ENCODE assay signal across 17 cellular contexts in the genomic region with DNA sequence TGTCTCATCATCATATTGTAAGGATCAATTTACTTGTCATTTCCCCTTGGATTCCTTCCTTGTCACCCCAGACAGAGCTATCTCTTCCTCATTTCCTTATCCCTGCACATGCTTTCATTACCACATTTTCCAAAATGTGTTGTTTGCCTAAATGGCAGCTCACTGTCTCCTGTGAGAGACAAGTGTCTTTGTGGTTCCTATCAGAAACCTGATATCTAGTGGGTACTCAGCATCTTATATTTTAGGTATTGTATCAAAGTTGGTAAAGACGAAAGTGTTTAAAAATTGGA.
DNase-seq lines count a peak whose midpoint lies in the region; ATAC-seq and TF ChIP-seq lines count a peak whose summit lies in the region.
"Had no signal": no experiment of that assay in that cellular context is flagged by ENCODE, and none has a peak within 500 bp of the region (broad histone marks: within the 10 kb centered on the region; RNA-seq: fewer than 3 reads in every experiment).

No MANE protein-coding gene starts in this region.

- H3K4me2 ChIP-seq in IMR-90 (ENCODE audit: low read depth, low read length): no peak overlapping the region

- no peak overlapping the region for H2BK15ac ChIP-seq in IMR-90 (ENCODE audit: low read depth, low read length)

- TF ChIP-seq POLR2A in IMR-90 (IDR thresholded peaks at IDR 0.05; ENCODE audit: low read depth, low read length): no peak

- H2BK20ac ChIP-seq in IMR-90 (ENCODE audit: low read depth, low read length): no peak overlapping the region

- no peak for TF ChIP-seq CTCF in IMR-90 (conservative IDR thresholded peaks at IDR 0.05; ENCODE audit: low read depth, low read length)
- no peak for TF ChIP-seq CTCF in WERI-Rb-1 (IDR thresholded peaks at IDR 0.05; ENCODE audit: low read depth, low read length)
- no peak for TF ChIP-seq CTCF in mesothelial cell of epicardium (IDR thresholded peaks at IDR 0.05; ENCODE audit: unreplicated experiment)
- no peak for TF ChIP-seq CTCF in osteocyte (IDR thresholded peaks at IDR 0.05)
- no peak for TF ChIP-seq CTCF in HFFc6 (IDR thresholded peaks at IDR 0.05)

- H4K5ac ChIP-seq in IMR-90 (ENCODE audit: low read depth, low read length): no peak overlapping the region

- no TSS peak for BruUV-seq in IMR-90 (replicated peaks; lab: Mats Ljungman, UMichigan)

- TF ChIP-seq RAD21 in IMR-90 (IDR thresholded peaks at IDR 0.05; ENCODE audit: low read length): no peak

- no peaks in the 10 kb centered on the region for H4K20me1 ChIP-seq in IMR-90 (ENCODE audit: insufficient read depth, low read length)

- peaks cover 14% of the 10 kb centered on the region for H3K4me1 Mint-ChIP-seq in mesothelial cell of epicardium
- H3K4me1 Mint-ChIP-seq in osteocyte (ENCODE audit: unreplicated experiment): peaks cover 14% of the 10 kb centered on the region
- H3K4me1 Mint-ChIP-seq in HFFc6 (ENCODE audit: low read depth): no peaks in the 10 kb centered on the region
- H3K4me1 Mint-ChIP-seq: CD4-positive, alpha-beta memory T cell had no signal

- ATAC-seq in IMR-90 (ENCODE audit: low read depth): no peak
- ATAC-seq: GM12878 had no signal

- intact Hi-C loops in IMR-90 (cut with micrococcal nuclease): no loop called here

- H3K4me3 Mint-ChIP-seq in mesothelial cell of epicardium: no peak overlapping the region
- no peak overlapping the region for H3K4me3 Mint-ChIP-seq in osteocyte (ENCODE audit: unreplicated experiment)
- no peak overlapping the region for H3K4me3 Mint-ChIP-seq in HFFc6
- H3K4me3 Mint-ChIP-seq: CD4-positive, alpha-beta memory T cell had no signal

- H3K4me3 ChIP-seq in IMR-90 (ENCODE audit: insufficient read depth, low read depth, low read length) (no peak overlapping the region), WERI-Rb-1 (ENCODE audit: low read depth, low read length) (no peak overlapping the region)
- H3K4me3 ChIP-seq: GM12878, GM23248, HAP-1 had no signal

- H3K4me1 ChIP-seq in IMR-90 (ENCODE audit: control insufficient read depth, insufficient read depth, low read length): peaks cover 2% of the 10 kb centered on the region; the same call in 1 of the 2 replicates
- H3K4me1 ChIP-seq: HAP-1 had no signal

- H2AK9ac ChIP-seq in IMR-90 (replicated peaks; ENCODE audit: low read depth, low read length, poor library complexity): no peak overlapping the region

- no peak overlapping the region for H2AFZ ChIP-seq in IMR-90 (replicated peaks; ENCODE audit: low read length, poor library complexity)
- H2AFZ ChIP-seq: GM23248 had no signal

- no peak overlapping the region for H2BK5ac ChIP-seq in IMR-90 (ENCODE audit: low read depth, low read length, poor library complexity, severe bottlenecking)

- no peaks in the 10 kb centered on the region for H3K36me3 Mint-ChIP-seq in mesothelial cell of epicardium
- no peaks in the 10 kb centered on the region for H3K36me3 Mint-ChIP-seq in osteocyte (ENCODE audit: unreplicated experiment)
- H3K36me3 Mint-ChIP-seq in HFFc6 (ENCODE audit: low read depth): no peaks in the 10 kb centered on the region; the same call in 1 of the 2 replicates
- H3K36me3 Mint-ChIP-seq: CD4-positive, alpha-beta memory T cell had no signal

- no peaks in the 10 kb centered on the region for H3K79me1 ChIP-seq in IMR-90 (ENCODE audit: low read depth in 1 of 2, low read length in 2 of 2)

- no peak overlapping the region for H3K23ac ChIP-seq in IMR-90 (ENCODE audit: low read depth, low read length)

- peak overlapping the region; percentile 20; the same call in 1 of the 2 replicates for H2BK120ac ChIP-seq in IMR-90 (ENCODE audit: low read depth, low read length)

- peak overlapping the region; percentile 48; the same call in 1 of the 2 replicates for H3K14ac ChIP-seq in IMR-90 (replicated peaks; ENCODE audit: low read depth, low read length)

- H2AK5ac ChIP-seq in IMR-90 (ENCODE audit: low read depth, low read length): peak overlapping the region; percentile 51; the same call in 1 of the 2 replicates

- H3K27ac ChIP-seq in IMR-90 (ENCODE audit: insufficient read depth, low read length): no peak overlapping the region
- H3K27ac ChIP-seq in WERI-Rb-1: peak overlapping the region; percentile 54
- H3K27ac ChIP-seq: GM23248 had no signal

- in situ Hi-C loops in IMR-90 (cut with MboI; ENCODE audit: low sequenced_read_pairs): no loop called here

- H3K4ac ChIP-seq in IMR-90 (ENCODE audit: low read depth, low read length): no peak overlapping the region

- no peaks in the 10 kb centered on the region for H3K27me3 ChIP-seq in IMR-90 (ENCODE audit: control insufficient read depth, insufficient read depth, low read length)
- no peaks in the 10 kb centered on the region for H3K27me3 ChIP-seq in WERI-Rb-1 (ENCODE audit: insufficient read depth, low read depth, severe bottlenecking)

- dilution Hi-C loops in IMR-90 (cut with HindIII; ENCODE audit: low sequenced_read_pairs, unreplicated experiment): no loop called here

- 100% methylated on average over 1 of the region's 1 CpG; no CpG with 5 or more reads in 1 of the 2 experiments for WGBS in IMR-90 (ENCODE audit: extremely low coverage in 2 of 2, insufficient read length in 1 of 2), 2 experiments

- H3K36me3 ChIP-seq in IMR-90 (ENCODE audit: control insufficient read depth, insufficient read depth, low read length) (no peaks in the 10 kb centered on the region), WERI-Rb-1 (no peaks in the 10 kb centered on the region)
- H3K36me3 ChIP-seq: HAP-1 had no signal

- H3K27me3 Mint-ChIP-seq in mesothelial cell of epicardium (ENCODE audit: low read depth) (peaks cover 3% of the 10 kb centered on the region), osteocyte (ENCODE audit: unreplicated experiment) (no peaks in the 10 kb centered on the region), HFFc6 (ENCODE audit: insufficient read depth) (no peaks in the 10 kb centered on the region; the same call in 1 of the 2 replicates)
- H3K27me3 Mint-ChIP-seq: CD4-positive, alpha-beta memory T cell had no signal

- POLR2A ChIA-PET in IMR-90 (lab: Charles Lee; ENCODE audit: unreplicated experiment): no interaction called here

- H3K9me3 Mint-ChIP-seq in mesothelial cell of epicardium (no peaks in the 10 kb centered on the region), osteocyte (ENCODE audit: unreplicated experiment) (no peaks in the 10 kb centered on the region), HFFc6 (no peaks in the 10 kb centered on the region; the same call in 1 of the 2 replicates)

- H3K27ac Mint-ChIP-seq in mesothelial cell of epicardium: peak overlapping the region; percentile 61
- H3K27ac Mint-ChIP-seq in osteocyte (ENCODE audit: unreplicated experiment): peak overlapping the region; percentile 40
- no peak overlapping the region for H3K27ac Mint-ChIP-seq in HFFc6
- H3K27ac Mint-ChIP-seq: CD4-positive, alpha-beta memory T cell had no signal

- H3K9ac ChIP-seq in IMR-90 (ENCODE audit: low read depth, low read length): no peak overlapping the region
- H3K9ac ChIP-seq: GM23248 had no signal

- no peak overlapping the region for H4K91ac ChIP-seq in IMR-90 (ENCODE audit: insufficient read depth, low read depth, low read length)

- CTCF ChIA-PET in IMR-90 (lab: Yijun Ruan, JAX): no interaction called here

- no peak overlapping the region; a peak in 1 of 4 replicates for H4K8ac ChIP-seq in IMR-90 (ENCODE audit: low read depth in 2 of 2, low read length in 2 of 2)

- H3K56ac ChIP-seq in IMR-90 (ENCODE audit: extremely low read depth, insufficient read depth, low read length): no peak overlapping the region

- H3K9me3 ChIP-seq in IMR-90 (ENCODE audit: control insufficient read depth, insufficient read depth, low read length): no peaks in the 10 kb centered on the region
- no peaks in the 10 kb centered on the region for H3K9me3 ChIP-seq in WERI-Rb-1 (ENCODE audit: severe bottlenecking)
- H3K9me3 ChIP-seq: HAP-1 had no signal

- peak overlapping the region; percentile 60; the same call in 1 of the 2 replicates for H3K18ac ChIP-seq in IMR-90 (ENCODE audit: low read depth, low read length)

- no peak for DNase-seq in IMR-90
- DNase-seq in WERI-Rb-1: no peak
- no peak for DNase-seq in mesothelial cell of epicardium (ENCODE audit: low spot score in 2 of 2, unreplicated experiment in 2 of 2)
- no peak for DNase-seq in osteocyte (ENCODE audit: extremely low spot score, unreplicated experiment)
- no peak for DNase-seq in GF-D8 (lab: John Stamatoyannopoulos, UW)
- no peak for DNase-seq in NCI-H526 treated with DMSO at 0.1 percent for 48 hours (lab: John Stamatoyannopoulos, UW)
- no peak for DNase-seq in HFFc6
- DNase-seq in NAMALWA (ENCODE audit: low spot score): no peak
- DNase-seq: C1 segment of cervical spinal cord; Calu3; CD4-positive, alpha-beta memory T cell; COR-L47; DMS53; DMS79 treated with DMSO at 0.1 percent for 48 hours; GM23248 had no signal

- no peaks in the 10 kb centered on the region for H3K9me1 ChIP-seq in IMR-90 (ENCODE audit: insufficient read depth, low read length)

TF ChIP-seq in IMR-90, 13 proteins besides CTCF, POLR2A, EP300 and RAD21 (continues in another document):
- TF ChIP-seq, protein P1, sequence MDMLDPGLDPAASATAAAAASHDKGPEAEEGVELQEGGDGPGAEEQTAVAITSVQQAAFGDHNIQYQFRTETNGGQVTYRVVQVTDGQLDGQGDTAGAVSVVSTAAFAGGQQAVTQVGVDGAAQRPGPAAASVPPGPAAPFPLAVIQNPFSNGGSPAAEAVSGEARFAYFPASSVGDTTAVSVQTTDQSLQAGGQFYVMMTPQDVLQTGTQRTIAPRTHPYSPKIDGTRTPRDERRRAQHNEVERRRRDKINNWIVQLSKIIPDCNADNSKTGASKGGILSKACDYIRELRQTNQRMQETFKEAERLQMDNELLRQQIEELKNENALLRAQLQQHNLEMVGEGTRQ (IDR thresholded peaks at IDR 0.05; ENCODE audit: low read depth, low read length): no peak
- TF ChIP-seq CHD1 (IDR thresholded peaks at IDR 0.05; ENCODE audit: low read depth, low read length): no peak
- TF ChIP-seq, protein P2, sequence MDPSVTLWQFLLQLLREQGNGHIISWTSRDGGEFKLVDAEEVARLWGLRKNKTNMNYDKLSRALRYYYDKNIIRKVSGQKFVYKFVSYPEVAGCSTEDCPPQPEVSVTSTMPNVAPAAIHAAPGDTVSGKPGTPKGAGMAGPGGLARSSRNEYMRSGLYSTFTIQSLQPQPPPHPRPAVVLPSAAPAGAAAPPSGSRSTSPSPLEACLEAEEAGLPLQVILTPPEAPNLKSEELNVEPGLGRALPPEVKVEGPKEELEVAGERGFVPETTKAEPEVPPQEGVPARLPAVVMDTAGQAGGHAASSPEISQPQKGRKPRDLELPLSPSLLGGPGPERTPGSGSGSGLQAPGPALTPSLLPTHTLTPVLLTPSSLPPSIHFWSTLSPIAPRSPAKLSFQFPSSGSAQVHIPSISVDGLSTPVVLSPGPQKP (IDR thresholded peaks at IDR 0.05; ENCODE audit: borderline replicate concordance, low read depth, low read length): no peak
- no peak for TF ChIP-seq MAFK (IDR thresholded peaks at IDR 0.05; ENCODE audit: low read depth, low read length)
- TF ChIP-seq CEBPB (IDR thresholded peaks at IDR 0.05; ENCODE audit: low read depth, low read length): no peak
- no peak for TF ChIP-seq SMC3 (IDR thresholded peaks at IDR 0.05; ENCODE audit: low read depth, low read length)
- TF ChIP-seq RCOR1 (IDR thresholded peaks at IDR 0.05; ENCODE audit: insufficient replicate concordance, low read length): no peak
- TF ChIP-seq NFE2L2 (IDR thresholded peaks at IDR 0.05; ENCODE audit: low read depth, low read length): no peak
- no peak for TF ChIP-seq MAZ (IDR thresholded peaks at IDR 0.05; ENCODE audit: borderline replicate concordance, low read depth, low read length)
